ENCODE assay signal across 8 cellular contexts in the genomic region with DNA sequence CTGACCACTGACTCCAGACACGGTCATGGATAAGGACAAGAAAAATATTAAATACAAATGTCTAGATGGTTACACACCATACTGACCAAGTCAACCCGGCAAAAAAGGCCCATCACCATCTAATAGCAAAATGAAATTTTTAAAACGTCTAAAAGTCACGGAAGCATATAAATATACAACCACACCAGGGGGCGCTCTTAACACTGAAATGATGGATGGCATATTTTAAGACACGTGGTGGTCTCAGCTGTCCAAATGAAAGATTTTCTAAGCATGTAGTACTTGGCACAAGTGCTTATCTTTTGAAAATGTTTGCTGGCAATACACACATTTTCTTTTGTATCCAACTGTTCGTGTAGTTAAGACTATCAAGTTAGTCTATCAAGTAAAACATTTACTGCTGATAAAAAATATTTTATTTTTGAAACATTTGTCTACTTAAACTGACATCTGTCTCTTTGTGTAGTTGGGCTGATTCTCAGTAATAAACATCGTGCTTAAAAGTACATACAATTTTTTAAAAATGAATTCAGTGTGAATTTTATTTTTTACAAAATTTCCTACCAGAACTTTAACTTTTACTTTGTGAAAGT.
DNase-seq lines count a peak whose midpoint lies in the region; ATAC-seq and TF ChIP-seq lines count a peak whose summit lies in the region.

No MANE protein-coding gene starts in this region.

- whole genome bisulfite sequencing in SK-N-SH (ENCODE audit: low lambda C conversion rate), result 1% methylated on average over 8 of the region's 8 CpGs
- 4% methylated on average over 8 of the region's 8 CpGs for WGBS in right lobe of liver (ENCODE audit: insufficient coverage, low coverage, low lambda C conversion rate, missing lambda C conversion rate)

- H3K79me2 ChIP-seq in SK-N-SH (ENCODE audit: insufficient read depth), result no peaks in the 10 kb centered on the region

- H3K4me1 ChIP-seq in SK-N-SH (ENCODE audit: control insufficient read depth in 1 of 2, insufficient read depth in 2 of 2, low read depth in 1 of 2, low read length in 1 of 2) (no peaks in the 10 kb centered on the region), right lobe of liver (no peaks in the 10 kb centered on the region)

- H2AFZ ChIP-seq in SK-N-SH (ENCODE audit: low read depth), result 0 out of 2 replicates have a peak overlapping the region, but pooled peaks have one; percentile 33

- no peak for TF ChIP-seq EP300 in SK-N-SH (IDR thresholded peaks at IDR 0.05; ENCODE audit: borderline replicate concordance in 1 of 2, low read depth in 1 of 2, low read length in 1 of 2)

- POLR2A ChIA-PET in SK-N-SH (lab: Yijun Ruan, JAX), result no interaction called here

- H3F3A ChIP-seq in SK-N-SH (replicated peaks; ENCODE audit: insufficient read depth), result no peaks in the 10 kb centered on the region

- no peak overlapping the region for H3K27ac ChIP-seq in SK-N-SH (ENCODE audit: low read depth in 2 of 2, low read length in 1 of 2)
- no peak overlapping the region for H3K27ac ChIP-seq in right lobe of liver

- peak; percentile 73 for TF ChIP-seq RAD21 in SK-N-SH (IDR thresholded peaks at IDR 0.05; ENCODE audit: low read length)

- H3K4me3 ChIP-seq in SK-N-SH (ENCODE audit: low read depth in 2 of 2, low read length in 1 of 2), result peak overlapping the region in 1 of 2 experiments; percentile 14; a peak in 1 of 4 replicates
- no peak overlapping the region for H3K4me3 ChIP-seq in right lobe of liver

- DNase-seq in CMK (ENCODE audit: low read depth) (peak; percentile 44), Kasumi-1 (lab: John Stamatoyannopoulos, UW) (peak; percentile 94 to 97), SK-N-SH (peak; percentile 23), brain pericyte (ENCODE audit: low read depth, low spot score) (peak; percentile 27), right lobe of liver (peak in 1 of 3 donors; percentile 47)
- peak; percentile 2 for DNase-seq in stimulated activated naive CD4-positive, alpha-beta T cell treated with Interleukin-2 at 50 U/mL for 16 hours (lab: John Stamatoyannopoulos, UW)

- ATAC-seq in GM19328 (IDR thresholded peaks at IDR 0.05; ENCODE audit: unreplicated experiment) (peak; percentile 56), right lobe of liver (peak in 3 of 4 donors; percentile 45 to 62 (median 52)), GM18873 (IDR thresholded peaks at IDR 0.05; ENCODE audit: low FRiP score, unreplicated experiment) (no peak)

- CTCF ChIA-PET in SK-N-SH (lab: Yijun Ruan, JAX), result interaction anchor here (0.6 to 3.1 kb wide), 23 partner anchors 8 to 1272 kb away, joined by 3 to 26 read pairs (median 3); no protein-coding TSS in a partner anchor

- TF ChIP-seq POLR2A in right lobe of liver (IDR thresholded peaks at IDR 0.05), result no peak

- H3K36me3 ChIP-seq in SK-N-SH (replicated peaks in 1 of 2; ENCODE audit: control insufficient read depth in 1 of 2, insufficient read depth in 2 of 2, low read length in 1 of 2) (no peaks in the 10 kb centered on the region), right lobe of liver (no peaks in the 10 kb centered on the region)

- H3K9ac ChIP-seq in SK-N-SH, result no peak overlapping the region

- H3K27me3 ChIP-seq in SK-N-SH (ENCODE audit: insufficient read depth) (peaks cover 17% of the 10 kb centered on the region; the same call in 1 of the 2 replicates), right lobe of liver (no peaks in the 10 kb centered on the region)

- no peaks in the 10 kb centered on the region for H3K9me3 ChIP-seq in SK-N-SH
- H3K9me3 ChIP-seq in right lobe of liver, result no peaks in the 10 kb centered on the region

- no peaks in the 10 kb centered on the region for H4K20me1 ChIP-seq in SK-N-SH (ENCODE audit: insufficient read depth)

- no peak overlapping the region for H3K4me2 ChIP-seq in SK-N-SH

- H3K9me2 ChIP-seq in SK-N-SH, result no peaks in the 10 kb centered on the region

- TF ChIP-seq CTCF in SK-N-SH (IDR thresholded peaks at IDR 0.05), result peak; percentile 84
- peak; percentile 61 to 69 (median 68) for TF ChIP-seq CTCF in right lobe of liver (IDR thresholded peaks at IDR 0.05)

- intact Hi-C loops in right lobe of liver (cut with DNase I), result loop anchor here in 1 of 2 donors (10.0 kb wide), 1 partner anchor 190 kb away; the partner anchor contains the start of gene GABRB1

TF ChIP-seq in SK-N-SH, 30 proteins besides CTCF, POLR2A, EP300 and RAD21 (continues in another document):
- TF ChIP-seq FOSL2 (IDR thresholded peaks at IDR 0.05; ENCODE audit: borderline replicate concordance, low read depth) (no peak), SIN3A (IDR thresholded peaks at IDR 0.05; ENCODE audit: borderline replicate concordance, low read depth, low read length) (no peak), RFX5 (IDR thresholded peaks at IDR 0.05; ENCODE audit: low read length) (no peak), MXI1 (IDR thresholded peaks at IDR 0.05; ENCODE audit: low read depth, low read length) (peak; percentile 80), RXRA (IDR thresholded peaks at IDR 0.05; ENCODE audit: borderline replicate concordance, low read depth) (no peak), GABPA (IDR thresholded peaks at IDR 0.05; ENCODE audit: low read depth) (no peak), USF1 (IDR thresholded peaks at IDR 0.05; ENCODE audit: borderline replicate concordance, low read depth) (no peak), TAF1 (IDR thresholded peaks at IDR 0.05; ENCODE audit: borderline replicate concordance, low read depth, low read length) (no peak), FOXJ3 (CRISPR knock-in tag; IDR thresholded peaks at IDR 0.05) (no peak), FOXM1 (IDR thresholded peaks at IDR 0.05; ENCODE audit: low read depth) (no peak), MEF2A (IDR thresholded peaks at IDR 0.05; ENCODE audit: borderline replicate concordance, low read depth) (no peak), JUND (IDR thresholded peaks at IDR 0.05) (no peak), SMC3 (IDR thresholded peaks at IDR 0.05; ENCODE audit: low read depth, low read length) (peak; percentile 66)
- TF ChIP-seq, protein P1, sequence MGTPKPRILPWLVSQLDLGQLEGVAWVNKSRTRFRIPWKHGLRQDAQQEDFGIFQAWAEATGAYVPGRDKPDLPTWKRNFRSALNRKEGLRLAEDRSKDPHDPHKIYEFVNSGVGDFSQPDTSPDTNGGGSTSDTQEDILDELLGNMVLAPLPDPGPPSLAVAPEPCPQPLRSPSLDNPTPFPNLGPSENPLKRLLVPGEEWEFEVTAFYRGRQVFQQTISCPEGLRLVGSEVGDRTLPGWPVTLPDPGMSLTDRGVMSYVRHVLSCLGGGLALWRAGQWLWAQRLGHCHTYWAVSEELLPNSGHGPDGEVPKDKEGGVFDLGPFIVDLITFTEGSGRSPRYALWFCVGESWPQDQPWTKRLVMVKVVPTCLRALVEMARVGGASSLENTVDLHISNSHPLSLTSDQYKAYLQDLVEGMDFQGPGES (IDR thresholded peaks at IDR 0.05; ENCODE audit: low read depth, low read length), result no peak
- TF ChIP-seq, protein P2, sequence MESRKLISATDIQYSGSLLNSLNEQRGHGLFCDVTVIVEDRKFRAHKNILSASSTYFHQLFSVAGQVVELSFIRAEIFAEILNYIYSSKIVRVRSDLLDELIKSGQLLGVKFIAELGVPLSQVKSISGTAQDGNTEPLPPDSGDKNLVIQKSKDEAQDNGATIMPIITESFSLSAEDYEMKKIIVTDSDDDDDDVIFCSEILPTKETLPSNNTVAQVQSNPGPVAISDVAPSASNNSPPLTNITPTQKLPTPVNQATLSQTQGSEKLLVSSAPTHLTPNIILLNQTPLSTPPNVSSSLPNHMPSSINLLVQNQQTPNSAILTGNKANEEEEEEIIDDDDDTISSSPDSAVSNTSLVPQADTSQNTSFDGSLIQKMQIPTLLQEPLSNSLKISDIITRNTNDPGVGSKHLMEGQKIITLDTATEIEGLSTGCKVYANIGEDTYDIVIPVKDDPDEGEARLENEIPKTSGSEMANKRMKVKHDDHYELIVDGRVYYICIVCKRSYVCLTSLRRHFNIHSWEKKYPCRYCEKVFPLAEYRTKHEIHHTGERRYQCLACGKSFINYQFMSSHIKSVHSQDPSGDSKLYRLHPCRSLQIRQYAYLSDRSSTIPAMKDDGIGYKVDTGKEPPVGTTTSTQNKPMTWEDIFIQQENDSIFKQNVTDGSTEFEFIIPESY (IDR thresholded peaks at IDR 0.05; ENCODE audit: borderline replicate concordance, low read depth), result no peak
- TF ChIP-seq, protein P3, sequence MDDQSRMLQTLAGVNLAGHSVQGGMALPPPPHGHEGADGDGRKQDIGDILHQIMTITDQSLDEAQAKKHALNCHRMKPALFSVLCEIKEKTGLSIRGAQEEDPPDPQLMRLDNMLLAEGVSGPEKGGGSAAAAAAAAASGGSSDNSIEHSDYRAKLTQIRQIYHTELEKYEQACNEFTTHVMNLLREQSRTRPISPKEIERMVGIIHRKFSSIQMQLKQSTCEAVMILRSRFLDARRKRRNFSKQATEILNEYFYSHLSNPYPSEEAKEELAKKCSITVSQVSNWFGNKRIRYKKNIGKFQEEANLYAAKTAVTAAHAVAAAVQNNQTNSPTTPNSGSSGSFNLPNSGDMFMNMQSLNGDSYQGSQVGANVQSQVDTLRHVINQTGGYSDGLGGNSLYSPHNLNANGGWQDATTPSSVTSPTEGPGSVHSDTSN (IDR thresholded peaks at IDR 0.05), result no peak
